1 cellular context compared by ENCODE assay signal in the genomic region with DNA sequence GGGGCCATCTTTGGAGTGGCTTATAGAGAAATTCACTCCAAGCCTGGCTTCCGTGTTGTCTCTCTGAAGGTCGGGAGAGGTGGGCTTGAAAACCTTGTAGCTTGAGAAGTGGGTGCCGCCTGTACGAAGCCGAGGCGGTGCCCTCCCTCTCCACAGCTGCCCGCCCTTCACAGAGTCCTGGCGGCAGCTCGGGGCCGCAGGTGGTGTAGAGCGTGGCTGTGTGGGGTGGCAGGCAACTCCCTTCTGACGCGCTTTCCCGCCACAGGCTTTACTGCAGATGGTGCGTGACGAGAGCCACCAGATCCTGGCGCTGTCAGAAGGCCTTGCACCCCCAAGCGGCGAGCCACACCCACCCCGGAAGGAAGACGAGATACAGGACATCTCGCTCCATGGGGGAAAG.
TF ChIP-seq lines count a peak whose summit lies in the region.

No MANE protein-coding gene starts in this region.

TF ChIP-seq in H1, 55 proteins besides CTCF, POLR2A, EP300 and RAD21:
- TF ChIP-seq ATF2 (IDR thresholded peaks at IDR 0.05; ENCODE audit: low read length) (no peak), KDM4A (IDR thresholded peaks at IDR 0.05; ENCODE audit: low read depth, low read length, severe bottlenecking) (no peak), SP4 (IDR thresholded peaks at IDR 0.05; ENCODE audit: low read length) (no peak)
